In genomic region chr5:138448481-138449398, GRCh38 we compare ENCODE assay signal across 9 cellular contexts.
DNase-seq lines count a peak whose midpoint lies in the region; ATAC-seq and TF ChIP-seq lines count a peak whose summit lies in the region.
"Had no signal": no experiment of that assay in that cellular context is flagged by ENCODE, and none has a peak within 500 bp of the region (broad histone marks: within the 10 kb centered on the region; RNA-seq: fewer than 3 reads in every experiment).

No MANE protein-coding gene starts in this region.

- DNase-seq in GM04504 (ENCODE audit: low read depth) = peak; percentile 41
- peak; percentile 93 to 97 for DNase-seq in NCI-H2081 (lab: John Stamatoyannopoulos, UW)
- DNase-seq in astrocyte of the spinal cord (ENCODE audit: low read depth, low spot score) = peak; percentile 90
- peak; percentile 30 for DNase-seq in midbrain (lab: John Stamatoyannopoulos, UW)
- DNase-seq in KBM-7 = no peak
- no peak for DNase-seq in stimulated activated CD8-positive, alpha-beta memory T cell treated with anti-CD3 and anti-CD28 coated beads, Interleukin-4, amount 100 ng/mL, for 48 hours
- DNase-seq: kidney glomerular epithelial cell had no signal

- no peak for TF ChIP-seq CTCF in astrocyte of the spinal cord (IDR thresholded peaks at IDR 0.05; ENCODE audit: low read depth, low read length)

- no peak overlapping the region for H3K4me3 ChIP-seq in astrocyte of the spinal cord (ENCODE audit: low read depth, low read length)

- in situ Hi-C loops in astrocyte of the spinal cord (cut with HindIII; ENCODE audit: low sequenced_read_pairs) = no loop called here
- in situ Hi-C loops in KBM-7 (cut with MboI; ENCODE audit: low pct_unique_long_range_greater_than_20kb, low sequenced_read_pairs) = no loop called here

- ATAC-seq in GM21367 (IDR thresholded peaks at IDR 0.05; ENCODE audit: unreplicated experiment) = no peak
- no peak for ATAC-seq in HG03439 (IDR thresholded peaks at IDR 0.05; ENCODE audit: unreplicated experiment)

Comparison
In these comparisons a context has a peak if more than half of its experiments do, and no peak if none do; other contexts are left out.
1. DNase-seq: peak in GM04504 (single experiment), NCI-H2081 (2 of 2), astrocyte of the spinal cord (single experiment) and midbrain (single experiment); none in KBM-7 (single experiment) and stimulated activated CD8-positive, alpha-beta memory T cell treated with anti-CD3 and anti-CD28 coated beads, Interleukin-4, amount 100 ng/mL, for 48 hours (single experiment).